In genomic region chr12:57811028-57811755, GRCh38 we compare ENCODE assay signal across 28 cellular contexts. TPM values are rescaled to one million over a fixed set of nuclear protein-coding genes. Genes with fewer than 3 reads are reported as not detected.
A peak's percentile ranks its signal among the peaks of the same experiment; 100 is the strongest.
DNase-seq lines count a peak whose midpoint lies in the region; ATAC-seq, FAIRE-seq and TF ChIP-seq lines count a peak whose summit lies in the region.
"Had no signal": no experiment of that assay in that cellular context is flagged by ENCODE, and none has a peak within 500 bp of the region (broad histone marks: within the 10 kb centered on the region; RNA-seq: fewer than 3 reads in every experiment).

No MANE protein-coding gene starts in this region.

- no peak for FAIRE-seq in RCC 7860 (lab: Jason Lieb, UNC)
- FAIRE-seq: A204.1, GM18507, H54 had no signal

- no peak for ATAC-seq in activated T-helper 17 cell treated with anti-CD3 and anti-CD28 coated beads, Interleukin-2, amount 50 U/mL, for 72 hours (replicated peaks)
- ATAC-seq: CD8-positive, alpha-beta T cell; T-helper 17 cell had no signal

- TF ChIP-seq RAD21 in SK-N-SH (IDR thresholded peaks at IDR 0.05; ENCODE audit: low read length), result no peak

- POLR2A ChIA-PET in SK-N-SH (lab: Yijun Ruan, JAX), result no interaction called here

- H3K36me3 Mint-ChIP-seq in activated T-helper 17 cell treated with anti-CD3 and anti-CD28 coated beads, Interleukin-2, amount 50 U/mL, for 72 hours (ENCODE audit: low read depth), result no peaks in the 10 kb centered on the region

- no peaks in the 10 kb centered on the region for H3K9me3 ChIP-seq in SK-N-SH
- H3K9me3 ChIP-seq: Peyer's patch had no signal

- no peaks in the 10 kb centered on the region for H3F3A ChIP-seq in SK-N-SH (replicated peaks; ENCODE audit: insufficient read depth)

- no peak overlapping the region for H2AFZ ChIP-seq in SK-N-SH (ENCODE audit: low read depth)

- TF ChIP-seq CTCF in SK-N-SH (IDR thresholded peaks at IDR 0.05), result no peak

- intact Hi-C loops in posterior vena cava (cut with DNase I), result no loop called here

- peaks cover 6 to 33% of the 10 kb centered on the region in 2 experiments for H3K36me3 ChIP-seq in SK-N-SH (replicated peaks in 1 of 2; ENCODE audit: control insufficient read depth in 1 of 2, insufficient read depth in 2 of 2, low read length in 1 of 2)

- no peaks in the 10 kb centered on the region for H4K20me1 ChIP-seq in SK-N-SH (ENCODE audit: insufficient read depth)

- no peak overlapping the region for H3K27ac ChIP-seq in SK-N-SH (ENCODE audit: low read depth in 2 of 2, low read length in 1 of 2)
- H3K27ac ChIP-seq: C4-2B, Peyer's patch, SK-N-MC had no signal

- no peaks in the 10 kb centered on the region for H3K79me2 ChIP-seq in SK-N-SH (ENCODE audit: insufficient read depth)

- H3K27ac Mint-ChIP-seq in activated T-helper 17 cell treated with anti-CD3 and anti-CD28 coated beads, Interleukin-2, amount 50 U/mL, for 72 hours, result peak overlapping the region; percentile 10
- H3K27ac Mint-ChIP-seq: B cell; CD8-positive, alpha-beta T cell; T-helper 17 cell had no signal

- CTCF ChIA-PET in SK-N-SH (lab: Yijun Ruan, JAX), result interaction anchor here (0.5 to 10.2 kb wide), 7 partner anchors 9 to 124 kb away, joined by 3 to 96 read pairs (median 3); partner anchors contain the start of gene TSFM

- no peak overlapping the region for H3K9ac ChIP-seq in SK-N-SH

- H3K4me2 ChIP-seq in SK-N-SH, result no peak overlapping the region

- TF ChIP-seq EP300 in SK-N-SH (IDR thresholded peaks at IDR 0.05; ENCODE audit: borderline replicate concordance in 1 of 2, low read depth in 1 of 2, low read length in 1 of 2), result no peak

- H3K9me2 ChIP-seq in SK-N-SH, result no peaks in the 10 kb centered on the region

- no peaks in the 10 kb centered on the region for H3K4me1 Mint-ChIP-seq in activated T-helper 17 cell treated with anti-CD3 and anti-CD28 coated beads, Interleukin-2, amount 50 U/mL, for 72 hours
- H3K4me1 Mint-ChIP-seq: B cell had no signal

- no peaks in the 10 kb centered on the region for H3K27me3 ChIP-seq in SK-N-SH (ENCODE audit: insufficient read depth)
- H3K27me3 ChIP-seq: Peyer's patch had no signal

- no peaks in the 10 kb centered on the region for H3K27me3 Mint-ChIP-seq in activated T-helper 17 cell treated with anti-CD3 and anti-CD28 coated beads, Interleukin-2, amount 50 U/mL, for 72 hours
- H3K27me3 Mint-ChIP-seq: B cell, T-helper 17 cell had no signal

- H3K4me3 Mint-ChIP-seq in activated T-helper 17 cell treated with anti-CD3 and anti-CD28 coated beads, Interleukin-2, amount 50 U/mL, for 72 hours, result no peak overlapping the region
- H3K4me3 Mint-ChIP-seq: B cell; CD8-positive, alpha-beta T cell; T-helper 17 cell had no signal

- no peak overlapping the region for H3K4me3 ChIP-seq in SK-N-SH (ENCODE audit: low read depth in 2 of 2, low read length in 1 of 2)
- H3K4me3 ChIP-seq: Peyer's patch, SK-N-MC had no signal

- DNase-seq in DMS53 (lab: John Stamatoyannopoulos, UW) (peak; percentile 97), NCI-H510A treated with DMSO at 0.1 percent for 48 hours (lab: John Stamatoyannopoulos, UW) (peak; percentile 91), posterior vena cava (ENCODE audit: low spot score) (peak; percentile 55), RCC 7860 (ENCODE audit: low spot score) (no peak), SK-N-SH (no peak), AG08395 (ENCODE audit: low spot score) (no peak)
- DNase-seq: CD8-positive, alpha-beta T cell; DMS153; Karpas-422; NCI-H1092 treated with DMSO at 0.1 percent for 48 hours; NCI-H1436; NCI-H187; NCI-H2081 treated with DMSO at 0.1 percent for 48 hours; NCI-H2171; NCI-H524 treated with DMSO at 0.1 percent for 48 hours; NCI-H774; Right ventricle myocardium superior; SW 1271; T-helper 17 cell had no signal

- 91% methylated on average over 10 of the region's 10 CpGs for WGBS in SK-N-SH (ENCODE audit: low lambda C conversion rate)

- peaks cover 0 to 17% of the 10 kb centered on the region in 2 experiments; a peak in 2 of 4 replicates for H3K4me1 ChIP-seq in SK-N-SH (ENCODE audit: control insufficient read depth in 1 of 2, insufficient read depth in 2 of 2, low read depth in 1 of 2, low read length in 1 of 2)
- H3K4me1 ChIP-seq: Peyer's patch had no signal

- H3K9me3 Mint-ChIP-seq in activated T-helper 17 cell treated with anti-CD3 and anti-CD28 coated beads, Interleukin-2, amount 50 U/mL, for 72 hours, result no peaks in the 10 kb centered on the region
- H3K9me3 Mint-ChIP-seq: CD8-positive, alpha-beta T cell had no signal

TF ChIP-seq in SK-N-SH, 30 proteins besides CTCF, POLR2A, EP300 and RAD21:
- no peak for TF ChIP-seq USF2 (IDR thresholded peaks at IDR 0.05; ENCODE audit: borderline replicate concordance, low read depth, low read length)
- TF ChIP-seq TAF1 (IDR thresholded peaks at IDR 0.05; ENCODE audit: borderline replicate concordance, low read depth, low read length), result no peak
- no peak for TF ChIP-seq RFX5 (IDR thresholded peaks at IDR 0.05; ENCODE audit: low read length)

RNA-seq across cellular contexts. Expression of gene AVIL, which starts 7.3 kb away (rescaled TPM):
- total RNA-seq in activated T-helper 17 cell treated with anti-CD3 and anti-CD28 coated beads, Interleukin-2, amount 50 U/mL, for 72 hours, result 1 to 10 TPM; 1.9 to 2.7 TPM
- total RNA-seq in posterior vena cava, result 1 to 10 TPM; 5.6 to 6.3 TPM
- 4.7 and 5.2 TPM in 2 replicates for polyA plus RNA-seq in SK-N-SH (2012; rRNA removed)
- polyA plus RNA-seq in SK-N-SH (2012; cell fraction: cytosol; rRNA removed), result 1.2 and 1.4 TPM in 2 replicates
- 29.9 and 32.6 TPM in 2 replicates for polyA plus RNA-seq in SK-N-SH (2012; cell fraction: nucleus; rRNA removed)
- total RNA-seq: Daoy had no signal

RNA-seq across cellular contexts. Expression of gene TSFM, which starts 28.6 kb away (rescaled TPM):
- total RNA-seq in activated T-helper 17 cell treated with anti-CD3 and anti-CD28 coated beads, Interleukin-2, amount 50 U/mL, for 72 hours, result 10 to 100 TPM; 30.7 to 63.8 TPM
- 10 to 100 TPM; 15.9 to 16.4 TPM for total RNA-seq in posterior vena cava
- polyA plus RNA-seq in SK-N-SH (2012; rRNA removed), result 23.0 and 28.7 TPM in 2 replicates
- polyA plus RNA-seq in SK-N-SH (2012; cell fraction: cytosol; rRNA removed), result 21.6 and 24.8 TPM in 2 replicates
- 22.6 and 32.2 TPM in 2 replicates for polyA plus RNA-seq in SK-N-SH (2012; cell fraction: nucleus; rRNA removed)

RNA-seq across cellular contexts. Expression of gene CTDSP2, which starts 35.3 kb away (rescaled TPM):
- 100 to 1,000 TPM in 1 of 2 donors, 10 to 100 TPM in 1; 68.5 to 113 TPM for total RNA-seq in activated T-helper 17 cell treated with anti-CD3 and anti-CD28 coated beads, Interleukin-2, amount 50 U/mL, for 72 hours
- total RNA-seq in posterior vena cava, result 100 to 1,000 TPM; 135 to 138 TPM
- 117 and 119 TPM in 2 replicates for polyA plus RNA-seq in SK-N-SH (2012; rRNA removed)
- polyA plus RNA-seq in SK-N-SH (2012; cell fraction: cytosol; rRNA removed), result 87.3 and 102 TPM in 2 replicates
- polyA plus RNA-seq in SK-N-SH (2012; cell fraction: nucleus; rRNA removed), result 145 and 147 TPM in 2 replicates

RNA-seq across cellular contexts. Expression of gene EEF1AKMT3, which starts 38.8 kb away (rescaled TPM):
- total RNA-seq in activated T-helper 17 cell treated with anti-CD3 and anti-CD28 coated beads, Interleukin-2, amount 50 U/mL, for 72 hours, result 10 to 100 TPM in 1 of 2 donors, 1 to 10 TPM in 1; 5.4 to 11.5 TPM
- 1 to 10 TPM; 7.9 to 9.3 TPM for total RNA-seq in posterior vena cava
- polyA plus RNA-seq in SK-N-SH (2012; rRNA removed), result 10.3 and 10.8 TPM in 2 replicates
- polyA plus RNA-seq in SK-N-SH (2012; cell fraction: cytosol; rRNA removed), result 10.6 and 11.1 TPM in 2 replicates
- 12.7 and 13.1 TPM in 2 replicates for polyA plus RNA-seq in SK-N-SH (2012; cell fraction: nucleus; rRNA removed)

RNA-seq across cellular contexts. Expression of gene METTL1, which starts 39.3 kb away (rescaled TPM):
- 10 to 100 TPM; 19.0 to 39.5 TPM for total RNA-seq in activated T-helper 17 cell treated with anti-CD3 and anti-CD28 coated beads, Interleukin-2, amount 50 U/mL, for 72 hours
- 10 to 100 TPM; 16.6 to 22.8 TPM for total RNA-seq in posterior vena cava
- polyA plus RNA-seq in SK-N-SH (2012; rRNA removed), result 28.0 and 33.2 TPM in 2 replicates
- polyA plus RNA-seq in SK-N-SH (2012; cell fraction: cytosol; rRNA removed), result 21.1 and 21.7 TPM in 2 replicates
- polyA plus RNA-seq in SK-N-SH (2012; cell fraction: nucleus; rRNA removed), result 65.6 and 65.7 TPM in 2 replicates

Comparison
In these comparisons a context has a peak if more than half of its experiments do, and no peak if none do; other contexts are left out.
1. DNase-seq: peak in DMS53 (single experiment), NCI-H510A treated with DMSO at 0.1 percent for 48 hours (single experiment) and posterior vena cava (single experiment); none in RCC 7860 (single experiment), SK-N-SH (single experiment) and AG08395 (single experiment).